Comparison of ENCODE assay signal across 27 cellular contexts in genomic region chr3:17932372-17932771, GRCh38.
"Had no signal": no experiment of that assay in that cellular context is flagged by ENCODE, and none has a peak within 500 bp of the region (broad histone marks: within the 10 kb centered on the region; RNA-seq: fewer than 3 reads in every experiment).

No MANE protein-coding gene starts in this region.

- ATAC-seq: effector memory CD8-positive, alpha-beta T cell; esophagus mucosa; foreskin keratinocyte; gastrocnemius medialis; gastroesophageal sphincter; heart left ventricle; heart right ventricle had no signal

- DNase-seq: colonic mucosa; cortex of kidney; dermis blood vessel endothelial cell; dorsolateral prefrontal cortex; effector CD4-positive, alpha-beta T cell; effector CD8-positive, alpha-beta T cell; effector memory CD4-positive, alpha-beta T cell; effector memory CD8-positive, alpha-beta T cell; endodermal cell; esophagus squamous epithelium; foreskin fibroblast; foreskin keratinocyte; foreskin melanocyte; gastrocnemius medialis; glutamatergic neuron; head of caudate nucleus; heart left ventricle; heart right ventricle had no signal

- H3K27me3 ChIP-seq: colonic mucosa, esophagus muscularis mucosa, esophagus squamous epithelium, foreskin keratinocyte, gastrocnemius medialis, gastroesophageal sphincter had no signal

- H3K4me1 ChIP-seq: colonic mucosa, esophagus muscularis mucosa, esophagus squamous epithelium, foreskin keratinocyte, gastrocnemius medialis, gastroesophageal sphincter, heart left ventricle had no signal

- FAIRE-seq: colon, endometrium, endothelial cell of umbilical vein, frontal cortex had no signal

- H3K9me3 ChIP-seq: colonic mucosa, esophagus muscularis mucosa, esophagus squamous epithelium, gastrocnemius medialis, gastroesophageal sphincter had no signal

- H3K4me3 ChIP-seq: colonic mucosa, coronary artery, dorsolateral prefrontal cortex, esophagus muscularis mucosa, esophagus squamous epithelium, gastrocnemius medialis, gastroesophageal sphincter, heart left ventricle, heart right ventricle had no signal

- H3K27ac ChIP-seq: colonic mucosa, coronary artery, dorsolateral prefrontal cortex, epithelial cell of prostate, esophagus muscularis mucosa, esophagus squamous epithelium, foreskin keratinocyte, gastrocnemius medialis, gastroesophageal sphincter, heart left ventricle, heart right ventricle had no signal

- H3K36me3 ChIP-seq: colonic mucosa, esophagus muscularis mucosa, esophagus squamous epithelium, gastrocnemius medialis, gastroesophageal sphincter, heart left ventricle, heart right ventricle had no signal
